Comparison of ENCODE assay signal across 29 cellular contexts in genomic region chr6:33963351-33963750, GRCh38.
"Had no signal": no experiment of that assay in that cellular context is flagged by ENCODE, and none has a peak within 500 bp of the region (broad histone marks: within the 10 kb centered on the region; RNA-seq: fewer than 3 reads in every experiment).

No MANE protein-coding gene starts in this region.

- FAIRE-seq: endometrium had no signal

- H3K4me3 Mint-ChIP-seq: activated T-cell treated with anti-CD3 and anti-CD28 coated beads, Interleukin-2, amount 50 U/mL, for 72 hours; dendritic cell treated with granulocyte-macrophage colony-stimulating factor and Interleukin-4, amounts not matched to agents 40 ng/mL and 50 ng/mL, for 4 days; natural killer cell treated with Interleukin-12 subunit alpha and Interleukin-12 subunit beta and Interleukin-15 and Interleukin-18, amount 100 ng/mL, for 72 hours; WTC11 had no signal

- H3K27ac Mint-ChIP-seq: activated T-cell treated with anti-CD3 and anti-CD28 coated beads, Interleukin-2, amount 50 U/mL, for 72 hours; dendritic cell treated with granulocyte-macrophage colony-stimulating factor and Interleukin-4, amounts not matched to agents 40 ng/mL and 50 ng/mL, for 4 days; natural killer cell treated with Interleukin-12 subunit alpha and Interleukin-12 subunit beta and Interleukin-15 and Interleukin-18, amount 100 ng/mL, for 72 hours; WTC11 had no signal

- H3K27me3 ChIP-seq: ovary, vagina had no signal

- H3K4me1 ChIP-seq: left lung, prostate gland had no signal

- H3K36me3 ChIP-seq: esophagus squamous epithelium, heart right ventricle, left lung, neutrophil, ovary, prostate gland, thoracic aorta, vagina had no signal

- DNase-seq: activated naive CD4-positive, alpha-beta T cell treated with anti-CD3 and anti-CD28 coated beads, Interleukin-2, amount 50 U/mL, for 16 hours; activated T-cell treated with anti-CD3 and anti-CD28 coated beads for 4 hours; amygdala; central memory CD4-positive, alpha-beta T cell; effector CD4-positive, alpha-beta T cell; esophagus squamous epithelium; foreskin melanocyte; heart right ventricle; kidney glomerular epithelial cell; mesendoderm; mucosa of descending colon; ovary; retina; stimulated activated naive CD4-positive, alpha-beta T cell treated with Interleukin-2 at 50 U/mL for 16 hours; T-helper 2 cell; trophoblast cell had no signal

- H3K9me3 ChIP-seq: left lung, mucosa of descending colon, neutrophil, ovary, prostate gland, vagina had no signal

- H3K27ac ChIP-seq: epithelial cell of prostate, esophagus squamous epithelium, heart right ventricle, left lung, neutrophil, ovary, prostate gland, thoracic aorta, vagina had no signal

- H3K9me3 Mint-ChIP-seq: activated T-cell treated with anti-CD3 and anti-CD28 coated beads, Interleukin-2, amount 50 U/mL, for 72 hours; dendritic cell treated with granulocyte-macrophage colony-stimulating factor and Interleukin-4, amounts not matched to agents 40 ng/mL and 50 ng/mL, for 4 days; natural killer cell treated with Interleukin-12 subunit alpha and Interleukin-12 subunit beta and Interleukin-15 and Interleukin-18, amount 100 ng/mL, for 72 hours had no signal

- ATAC-seq: heart right ventricle; left lung; mucosa of descending colon; natural killer cell treated with Interleukin-12 subunit alpha and Interleukin-12 subunit beta and Interleukin-15 and Interleukin-18, amount 100 ng/mL, for 72 hours; SK-N-SH treated with all-trans-retinoic acid at 6 μM for 48 hours; WTC11 had no signal

- H3K36me3 Mint-ChIP-seq: natural killer cell treated with Interleukin-12 subunit alpha and Interleukin-12 subunit beta and Interleukin-15 and Interleukin-18, amount 100 ng/mL, for 72 hours; WTC11 had no signal

- H3K4me3 ChIP-seq: esophagus squamous epithelium, heart right ventricle, left lung, lung, mucosa of descending colon, ovary, prostate gland, thoracic aorta, vagina had no signal
